In genomic region chr10:96986200-96986856, GRCh38 we compare ENCODE assay signal across 27 cellular contexts.
"Had no signal": no experiment of that assay in that cellular context is flagged by ENCODE, and none has a peak within 500 bp of the region (broad histone marks: within the 10 kb centered on the region; RNA-seq: fewer than 3 reads in every experiment).

No MANE protein-coding gene starts in this region.

- H3K27me3 ChIP-seq: adrenal gland, brain microvascular endothelial cell, esophagus muscularis mucosa, foreskin keratinocyte, heart right ventricle, right lobe of liver had no signal

- ATAC-seq: foreskin keratinocyte, heart right ventricle, natural killer cell, right lobe of liver had no signal

- H3K27ac ChIP-seq: adrenal gland, brain microvascular endothelial cell, esophagus muscularis mucosa, foreskin keratinocyte, heart right ventricle, left ventricle myocardium inferior, right lobe of liver, thoracic aorta, VCaP had no signal

- H3K4me3 Mint-ChIP-seq: activated naive CD4-positive, alpha-beta T cell treated with anti-CD3 and anti-CD28 coated beads for 36 hours; activated naive CD8-positive, alpha-beta T cell treated with anti-CD3 and anti-CD28 coated beads for 36 hours; natural killer cell had no signal

- H3K27ac Mint-ChIP-seq: activated naive CD4-positive, alpha-beta T cell treated with anti-CD3 and anti-CD28 coated beads for 36 hours; activated naive CD8-positive, alpha-beta T cell treated with anti-CD3 and anti-CD28 coated beads for 36 hours; natural killer cell; progenitor cell of endocrine pancreas had no signal

- H3K27me3 Mint-ChIP-seq: activated naive CD8-positive, alpha-beta T cell treated with anti-CD3 and anti-CD28 coated beads for 36 hours; progenitor cell of endocrine pancreas had no signal

- H3K9me3 ChIP-seq: adrenal gland, esophagus muscularis mucosa, heart right ventricle, left ventricle myocardium inferior, right lobe of liver, thoracic aorta had no signal

- FAIRE-seq: TTC549, urothelium cell line had no signal

- H3K36me3 ChIP-seq: adrenal gland, thoracic aorta had no signal

- H3K9me3 Mint-ChIP-seq: activated naive CD4-positive, alpha-beta T cell treated with anti-CD3 and anti-CD28 coated beads for 36 hours; activated naive CD8-positive, alpha-beta T cell treated with anti-CD3 and anti-CD28 coated beads for 36 hours; natural killer cell had no signal

- H3K4me3 ChIP-seq: adrenal gland, esophagus muscularis mucosa, heart right ventricle, left ventricle myocardium inferior, lung, right lobe of liver, thoracic aorta had no signal

- DNase-seq: activated CD4-positive, alpha-beta T cell treated with anti-CD3 and anti-CD28 coated beads for 48 hours; activated CD4-positive, alpha-beta T cell treated with anti-CD3 and anti-CD28 coated beads, Interleukin-2, amount 50 U/mL, for 48 hours; activated CD8-positive, alpha-beta memory T cell treated with anti-CD3 and anti-CD28 coated beads for 24 hours; activated effector memory CD4-positive, alpha-beta T cell treated with Interleukin-2 at 50 U/mL for 16 hours; activated naive CD4-positive, alpha-beta T cell treated with anti-CD3 and anti-CD28 coated beads for 36 hours; activated naive CD8-positive, alpha-beta T cell treated with anti-CD3 and anti-CD28 coated beads for 36 hours; adrenal gland; aorta; brain microvascular endothelial cell; central memory CD4-positive, alpha-beta T cell; foreskin keratinocyte; heart right ventricle; left ventricle myocardium inferior; mesendoderm; natural killer cell; right lobe of liver; stimulated activated CD4-positive, alpha-beta T cell treated with anti-CD3 and anti-CD28 coated beads, Interleukin-2, amount 100 ng/mL, for 48 hours; stimulated activated naive CD4-positive, alpha-beta T cell treated with Interleukin-2 at 50 U/mL for 16 hours; T-helper 9 cell; trophoblast cell had no signal

- H3K4me1 ChIP-seq: adrenal gland, foreskin keratinocyte, left ventricle myocardium inferior, right lobe of liver had no signal
